In the genomic region with DNA sequence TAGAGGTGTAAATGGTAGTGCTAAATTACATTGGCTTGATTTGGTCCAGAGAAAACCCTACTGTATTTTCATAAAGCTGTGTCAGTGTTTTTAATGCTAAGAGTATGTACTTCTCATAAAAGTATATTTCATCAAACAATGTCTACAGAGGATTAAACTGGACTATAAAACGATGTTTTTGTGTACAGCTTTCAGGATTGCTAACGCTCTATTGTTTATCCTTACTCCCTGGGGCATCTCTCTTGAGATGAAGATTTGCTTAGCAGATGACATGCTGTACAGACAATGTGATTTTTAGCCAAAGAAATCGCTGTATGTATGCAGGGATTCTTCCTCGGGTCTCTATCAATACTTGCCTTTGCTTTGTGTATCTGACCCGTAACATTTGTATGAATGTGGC, we compare ENCODE assay signal across 19 cellular contexts.
"Had no signal": no experiment of that assay in that cellular context is flagged by ENCODE, and none has a peak within 500 bp of the region (broad histone marks: within the 10 kb centered on the region; RNA-seq: fewer than 3 reads in every experiment).

No MANE protein-coding gene starts in this region.

- H3K4me3 Mint-ChIP-seq: activated CD4-positive, alpha-beta T cell treated with anti-CD3 and anti-CD28 coated beads, Interleukin-2, amount 10 ng/mL, durations not matched to agents 7 days and 5 days; activated CD8-positive, alpha-beta memory T cell treated with anti-CD3 and anti-CD28 coated beads, Interleukin-2, amount 10 ng/mL, durations not matched to agents 7 days and 5 days; activated CD8-positive, alpha-beta T cell treated with anti-CD3 and anti-CD28 coated beads for 36 hours; activated naive CD4-positive, alpha-beta T cell treated with anti-CD3 and anti-CD28 coated beads, Interleukin-2, amount 50 U/mL, for 24 hours; activated T-helper 1 cell treated with anti-CD3 and anti-CD28 coated beads, Interleukin-12 subunit alpha, Interleukin-12 subunit beta, Interleukin-2, Interleukin-4 antibody, amounts not matched to agents 30 ng/mL and 10 ng/mL and 1 ng/mL, durations not matched to agents 14 hours and 24 hours and 36 hours; brain; naive thymus-derived CD8-positive, alpha-beta T cell; neural progenitor cell; T-helper 1 cell treated with Interleukin-12 subunit alpha and Interleukin-12 subunit beta and Interleukin-4 antibody, amounts not matched to agents 30 μg/mL and 1 μg/mL, for 36 hours had no signal

- FAIRE-seq: endometrium, kidney had no signal

- H3K36me3 Mint-ChIP-seq: activated CD8-positive, alpha-beta memory T cell treated with anti-CD3 and anti-CD28 coated beads, Interleukin-2, amount 10 ng/mL, durations not matched to agents 7 days and 5 days; activated naive CD4-positive, alpha-beta T cell treated with anti-CD3 and anti-CD28 coated beads, Interleukin-2, amount 50 U/mL, for 24 hours had no signal

- H3K27ac Mint-ChIP-seq: activated CD4-positive, alpha-beta T cell treated with anti-CD3 and anti-CD28 coated beads, Interleukin-2, amount 10 ng/mL, durations not matched to agents 7 days and 5 days; activated CD8-positive, alpha-beta memory T cell treated with anti-CD3 and anti-CD28 coated beads, Interleukin-2, amount 10 ng/mL, durations not matched to agents 7 days and 5 days; activated CD8-positive, alpha-beta T cell treated with anti-CD3 and anti-CD28 coated beads for 36 hours; activated naive CD4-positive, alpha-beta T cell treated with anti-CD3 and anti-CD28 coated beads, Interleukin-2, amount 50 U/mL, for 24 hours; activated T-helper 1 cell treated with anti-CD3 and anti-CD28 coated beads, Interleukin-12 subunit alpha, Interleukin-12 subunit beta, Interleukin-2, Interleukin-4 antibody, amounts not matched to agents 30 ng/mL and 10 ng/mL and 1 ng/mL, durations not matched to agents 14 hours and 24 hours and 36 hours; naive thymus-derived CD8-positive, alpha-beta T cell; neural progenitor cell; progenitor cell of endocrine pancreas; T-helper 1 cell treated with Interleukin-12 subunit alpha and Interleukin-12 subunit beta and Interleukin-4 antibody, amounts not matched to agents 30 μg/mL and 1 μg/mL, for 36 hours had no signal

- H3K9me3 Mint-ChIP-seq: activated CD8-positive, alpha-beta T cell treated with anti-CD3 and anti-CD28 coated beads for 36 hours had no signal

- H3K4me1 Mint-ChIP-seq: activated CD4-positive, alpha-beta T cell treated with anti-CD3 and anti-CD28 coated beads, Interleukin-2, amount 10 ng/mL, durations not matched to agents 7 days and 5 days; activated CD8-positive, alpha-beta memory T cell treated with anti-CD3 and anti-CD28 coated beads, Interleukin-2, amount 10 ng/mL, durations not matched to agents 7 days and 5 days; activated naive CD4-positive, alpha-beta T cell treated with anti-CD3 and anti-CD28 coated beads, Interleukin-2, amount 50 U/mL, for 24 hours; naive thymus-derived CD8-positive, alpha-beta T cell had no signal

- H3K27me3 Mint-ChIP-seq: activated CD4-positive, alpha-beta T cell treated with anti-CD3 and anti-CD28 coated beads, Interleukin-2, amount 10 ng/mL, durations not matched to agents 7 days and 5 days; activated CD8-positive, alpha-beta memory T cell treated with anti-CD3 and anti-CD28 coated beads, Interleukin-2, amount 10 ng/mL, durations not matched to agents 7 days and 5 days; activated CD8-positive, alpha-beta T cell treated with anti-CD3 and anti-CD28 coated beads for 36 hours; activated naive CD4-positive, alpha-beta T cell treated with anti-CD3 and anti-CD28 coated beads, Interleukin-2, amount 50 U/mL, for 24 hours; brain; naive thymus-derived CD8-positive, alpha-beta T cell; progenitor cell of endocrine pancreas had no signal

- DNase-seq: activated CD4-positive, alpha-beta T cell treated with anti-CD3 and anti-CD28 coated beads, Interleukin-2, amount 10 ng/mL, durations not matched to agents 7 days and 5 days; activated CD8-positive, alpha-beta memory T cell treated with anti-CD3 and anti-CD28 coated beads, Interleukin-2, amount 10 ng/mL, durations not matched to agents 7 days and 5 days; activated CD8-positive, alpha-beta T cell treated with anti-CD3 and anti-CD28 coated beads for 36 hours; activated gamma-delta T cell; activated T-cell treated with anti-CD3 and anti-CD28 coated beads for 4 hours; aorta; kidney; lower lobe of right lung; naive thymus-derived CD8-positive, alpha-beta T cell; stimulated activated CD4-positive, alpha-beta T cell treated with anti-CD3 and anti-CD28 coated beads, Interleukin-4, amount 100 ng/mL, for 24 hours; stimulated activated naive CD8-positive, alpha-beta T cell treated with anti-CD3 and anti-CD28 coated beads, Interleukin-15, Interleukin-2, amounts not matched to agents 100 U/mL and 50 U/mL, for 24 hours; upper lobe of left lung had no signal

- ATAC-seq: activated CD8-positive, alpha-beta memory T cell treated with anti-CD3 and anti-CD28 coated beads, Interleukin-2, amount 10 ng/mL, durations not matched to agents 7 days and 5 days; activated CD8-positive, alpha-beta T cell treated with anti-CD3 and anti-CD28 coated beads for 36 hours; lower lobe of right lung; naive thymus-derived CD8-positive, alpha-beta T cell; stimulated activated naive CD8-positive, alpha-beta T cell treated with anti-CD3 and anti-CD28 coated beads, Interleukin-15, Interleukin-2, amounts not matched to agents 100 U/mL and 50 U/mL, for 24 hours had no signal
